Comparison of ENCODE assay signal across 31 cellular contexts in the genomic region with DNA sequence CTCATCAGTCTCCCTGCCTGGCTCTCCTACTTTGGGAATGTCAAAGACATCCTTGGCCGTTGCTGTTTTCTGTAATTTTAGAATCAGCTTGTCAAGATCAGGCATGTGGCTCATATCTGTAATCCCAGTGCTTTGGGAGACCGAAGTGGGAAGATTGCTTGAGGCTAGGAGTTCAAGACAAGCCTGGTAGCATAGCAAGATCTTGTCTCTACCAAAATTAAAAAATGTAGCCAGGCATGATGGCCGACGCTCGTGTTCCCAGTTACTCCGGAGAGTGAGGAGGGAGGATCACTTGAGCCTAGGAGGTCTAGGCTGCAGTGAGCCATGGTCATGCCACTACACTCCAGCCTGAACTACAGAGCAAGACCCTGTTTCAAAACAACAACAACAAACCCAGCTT.
"Had no signal": no experiment of that assay in that cellular context is flagged by ENCODE, and none has a peak within 500 bp of the region (broad histone marks: within the 10 kb centered on the region; RNA-seq: fewer than 3 reads in every experiment).

No MANE protein-coding gene starts in this region.

- H3K9me3 ChIP-seq: adrenal gland, body of pancreas had no signal

- H3K27me3 ChIP-seq: adrenal gland, body of pancreas, brain microvascular endothelial cell had no signal

- H3K4me1 ChIP-seq: adrenal gland, body of pancreas, breast epithelium had no signal

- H3K27ac ChIP-seq: adrenal gland, body of pancreas, brain microvascular endothelial cell, breast epithelium, VCaP had no signal

- DNase-seq: activated B cell treated with CpG ODN at 0.5 μM for 24 hours; activated CD4-positive, alpha-beta memory T cell treated with anti-CD3 and anti-CD28 coated beads for 36 hours; activated CD4-positive, alpha-beta T cell treated with anti-CD3 and anti-CD28 coated beads for 4 hours; activated CD4-positive, alpha-beta T cell treated with anti-CD3 and anti-CD28 coated beads, Interleukin-2, amount 10 ng/mL, durations not matched to agents 24 days and 14 days; activated CD4-positive, alpha-beta T cell treated with anti-CD3 and anti-CD28 coated beads, Interleukin-2, amount 50 U/mL, for 1 hour; activated CD4-positive, alpha-beta T cell treated with anti-CD3 and anti-CD28 coated beads, Interleukin-2, amount 50 U/mL, for 4 hours; activated CD4-positive, CD25-positive, alpha-beta regulatory T cell treated with anti-CD3 and anti-CD28 coated beads, Interleukin-2, amount 50 U/mL, for 72 hours; activated CD8-positive, alpha-beta memory T cell treated with anti-CD3 and anti-CD28 coated beads, Interleukin-2, amount 50 U/mL, for 4 hours; activated CD8-positive, alpha-beta T cell treated with anti-CD3 and anti-CD28 coated beads for 36 hours; activated effector memory CD4-positive, alpha-beta T cell treated with anti-CD3 and anti-CD28 coated beads, Interleukin-2, amount 50 U/mL, for 16 hours; activated gamma-delta T cell treated with Interleukin-2 at 50 U/mL for 16 hours; activated naive CD4-positive, alpha-beta T cell; activated naive CD4-positive, alpha-beta T cell treated with anti-CD3 and anti-CD28 coated beads for 36 hours; activated naive CD4-positive, alpha-beta T cell treated with anti-CD3 and anti-CD28 coated beads, Interleukin-2, amount 50 U/mL, for 16 hours; activated naive CD8-positive, alpha-beta T cell treated with anti-CD3 and anti-CD28 coated beads for 36 hours; activated T-cell treated with anti-CD3 and anti-CD28 coated beads for 4 hours; activated T-cell treated with anti-CD3 and anti-CD28 coated beads, Interleukin-2, amount 50 U/mL, for 1 hour; activated T-cell treated with anti-CD3 and anti-CD28 coated beads, Interleukin-2, amount 50 U/mL, for 4 hours; activated T-cell treated with anti-CD3 and anti-CD28 coated beads, Interleukin-2, amount 50 U/mL, for 72 hours; adrenal gland; amniotic stem cell; aorta; body of pancreas; brain microvascular endothelial cell; central memory CD4-positive, alpha-beta T cell; T-helper 2 cell; T-helper 9 cell had no signal

- ATAC-seq: activated CD8-positive, alpha-beta T cell treated with anti-CD3 and anti-CD28 coated beads for 36 hours; activated naive CD4-positive, alpha-beta T cell treated with anti-CD3 and anti-CD28 coated beads, Interleukin-2, amount 50 U/mL, for 72 hours; activated T-cell treated with anti-CD3 and anti-CD28 coated beads, Interleukin-2, amount 50 U/mL, for 4 hours; activated T-cell treated with anti-CD3 and anti-CD28 coated beads, Interleukin-2, amount 50 U/mL, for 72 hours; activated T-helper 17 cell treated with anti-CD3 and anti-CD28 coated beads, Interleukin-2, amount 50 U/mL, for 72 hours; body of pancreas had no signal

- H3K4me3 ChIP-seq: adrenal gland, body of pancreas, breast epithelium had no signal

- H3K36me3 ChIP-seq: adrenal gland, brain microvascular endothelial cell, breast epithelium had no signal
